ENCODE assay signal across 1 cellular context in the genomic region with DNA sequence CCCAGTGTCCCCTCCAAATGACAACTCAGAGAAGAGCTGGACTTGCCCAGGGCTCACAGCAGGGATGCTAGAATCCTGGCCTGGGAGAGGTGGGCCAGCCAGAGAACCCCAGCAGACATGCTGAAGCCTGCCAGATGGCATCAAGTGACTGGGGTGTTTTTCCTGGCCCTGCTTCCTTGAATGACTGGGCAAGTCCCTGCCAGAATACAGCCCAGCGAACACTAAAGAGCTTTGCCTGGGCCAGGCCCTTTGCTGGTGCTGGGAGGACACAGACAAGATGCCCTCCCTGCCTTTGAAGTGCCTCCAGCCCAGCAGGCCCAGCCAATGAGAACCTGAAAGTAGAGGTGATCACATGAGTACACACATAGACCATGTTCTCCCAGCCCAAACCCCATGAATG.
TF ChIP-seq lines count a peak whose summit lies in the region.

No MANE protein-coding gene starts in this region.

TF ChIP-seq in SK-N-SH, 30 proteins besides CTCF, POLR2A, EP300 and RAD21:
- TF ChIP-seq, protein P1, sequence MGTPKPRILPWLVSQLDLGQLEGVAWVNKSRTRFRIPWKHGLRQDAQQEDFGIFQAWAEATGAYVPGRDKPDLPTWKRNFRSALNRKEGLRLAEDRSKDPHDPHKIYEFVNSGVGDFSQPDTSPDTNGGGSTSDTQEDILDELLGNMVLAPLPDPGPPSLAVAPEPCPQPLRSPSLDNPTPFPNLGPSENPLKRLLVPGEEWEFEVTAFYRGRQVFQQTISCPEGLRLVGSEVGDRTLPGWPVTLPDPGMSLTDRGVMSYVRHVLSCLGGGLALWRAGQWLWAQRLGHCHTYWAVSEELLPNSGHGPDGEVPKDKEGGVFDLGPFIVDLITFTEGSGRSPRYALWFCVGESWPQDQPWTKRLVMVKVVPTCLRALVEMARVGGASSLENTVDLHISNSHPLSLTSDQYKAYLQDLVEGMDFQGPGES (IDR thresholded peaks at IDR 0.05; ENCODE audit: low read depth, low read length), result no peak
- TF ChIP-seq, protein P2, sequence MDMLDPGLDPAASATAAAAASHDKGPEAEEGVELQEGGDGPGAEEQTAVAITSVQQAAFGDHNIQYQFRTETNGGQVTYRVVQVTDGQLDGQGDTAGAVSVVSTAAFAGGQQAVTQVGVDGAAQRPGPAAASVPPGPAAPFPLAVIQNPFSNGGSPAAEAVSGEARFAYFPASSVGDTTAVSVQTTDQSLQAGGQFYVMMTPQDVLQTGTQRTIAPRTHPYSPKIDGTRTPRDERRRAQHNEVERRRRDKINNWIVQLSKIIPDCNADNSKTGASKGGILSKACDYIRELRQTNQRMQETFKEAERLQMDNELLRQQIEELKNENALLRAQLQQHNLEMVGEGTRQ (IDR thresholded peaks at IDR 0.05; ENCODE audit: borderline replicate concordance, low read depth, low read length), result no peak
- no peak for TF ChIP-seq YY1 (IDR thresholded peaks at IDR 0.05; ENCODE audit: low read depth)
- no peak for TF ChIP-seq GABPA (IDR thresholded peaks at IDR 0.05; ENCODE audit: low read depth)
- TF ChIP-seq TAF1 (IDR thresholded peaks at IDR 0.05; ENCODE audit: borderline replicate concordance, low read depth, low read length), result no peak
- no peak for TF ChIP-seq FOXJ3 (CRISPR knock-in tag; IDR thresholded peaks at IDR 0.05)
- TF ChIP-seq, protein P3, sequence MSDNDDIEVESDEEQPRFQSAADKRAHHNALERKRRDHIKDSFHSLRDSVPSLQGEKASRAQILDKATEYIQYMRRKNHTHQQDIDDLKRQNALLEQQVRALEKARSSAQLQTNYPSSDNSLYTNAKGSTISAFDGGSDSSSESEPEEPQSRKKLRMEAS (IDR thresholded peaks at IDR 0.05; ENCODE audit: low read depth), result no peak
- TF ChIP-seq FOSL2 (IDR thresholded peaks at IDR 0.05; ENCODE audit: borderline replicate concordance, low read depth), result no peak
- TF ChIP-seq RFX5 (IDR thresholded peaks at IDR 0.05; ENCODE audit: low read length), result no peak
- TF ChIP-seq, protein P4, sequence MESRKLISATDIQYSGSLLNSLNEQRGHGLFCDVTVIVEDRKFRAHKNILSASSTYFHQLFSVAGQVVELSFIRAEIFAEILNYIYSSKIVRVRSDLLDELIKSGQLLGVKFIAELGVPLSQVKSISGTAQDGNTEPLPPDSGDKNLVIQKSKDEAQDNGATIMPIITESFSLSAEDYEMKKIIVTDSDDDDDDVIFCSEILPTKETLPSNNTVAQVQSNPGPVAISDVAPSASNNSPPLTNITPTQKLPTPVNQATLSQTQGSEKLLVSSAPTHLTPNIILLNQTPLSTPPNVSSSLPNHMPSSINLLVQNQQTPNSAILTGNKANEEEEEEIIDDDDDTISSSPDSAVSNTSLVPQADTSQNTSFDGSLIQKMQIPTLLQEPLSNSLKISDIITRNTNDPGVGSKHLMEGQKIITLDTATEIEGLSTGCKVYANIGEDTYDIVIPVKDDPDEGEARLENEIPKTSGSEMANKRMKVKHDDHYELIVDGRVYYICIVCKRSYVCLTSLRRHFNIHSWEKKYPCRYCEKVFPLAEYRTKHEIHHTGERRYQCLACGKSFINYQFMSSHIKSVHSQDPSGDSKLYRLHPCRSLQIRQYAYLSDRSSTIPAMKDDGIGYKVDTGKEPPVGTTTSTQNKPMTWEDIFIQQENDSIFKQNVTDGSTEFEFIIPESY (IDR thresholded peaks at IDR 0.05; ENCODE audit: borderline replicate concordance, low read depth), result no peak
- TF ChIP-seq JUND (IDR thresholded peaks at IDR 0.05), result no peak
TF ChIP-seq in SK-N-SH: peak in this region for 0.
